ENCODE assay signal across 1 cellular context in genomic region chr11:83151274-83151977, GRCh38.
TF ChIP-seq lines count a peak whose summit lies in the region.

No MANE protein-coding gene starts in this region.

TF ChIP-seq in K562, 482 proteins besides CTCF, POLR2A, EP300 and RAD21 (continued from another document and continues in another):
- TF ChIP-seq ZNF311 (CRISPR knock-in tag; IDR thresholded peaks at IDR 0.05) (no peak), GTF3C2 (IDR thresholded peaks at IDR 0.05; ENCODE audit: borderline replicate concordance, extremely low read depth, insufficient read length) (no peak), TAL1 (IDR thresholded peaks at IDR 0.05) (peak; percentile 21; the same call in 1 of the 2 replicates), ZNF583 (CRISPR knock-in tag; IDR thresholded peaks at IDR 0.05) (no peak), SAP30 (IDR thresholded peaks at IDR 0.05; ENCODE audit: borderline replicate concordance, insufficient read depth, low read depth, low read length, poor library complexity, severe bottlenecking) (no peak), ADNP (tag; IDR thresholded peaks at IDR 0.05) (no peak; the same call in 1 of the 2 replicates), FOXP4 (CRISPR knock-in tag; IDR thresholded peaks at IDR 0.05; ENCODE audit: borderline replicate concordance) (no peak), HMG20A (CRISPR knock-in tag; conservative IDR thresholded peaks at IDR 0.05) (no peak), SOX6 (IDR thresholded peaks at IDR 0.05) (0 out of 2 replicates have a peak, but pooled peaks have one; percentile 46), NR3C1 (CRISPR knock-in tag; IDR thresholded peaks at IDR 0.05) (no peak), PTRF (tag; IDR thresholded peaks at IDR 0.05) (no peak), HEY1 (CRISPR knock-in tag; IDR thresholded peaks at IDR 0.05; ENCODE audit: borderline replicate concordance) (no peak), SAFB (IDR thresholded peaks at IDR 0.05; ENCODE audit: borderline replicate concordance, low read depth, low read length) (no peak), SRSF9 (IDR thresholded peaks at IDR 0.05; ENCODE audit: borderline replicate concordance, low read depth, low read length) (no peak), ZC3H4 (CRISPR knock-in tag; IDR thresholded peaks at IDR 0.05; ENCODE audit: borderline replicate concordance) (no peak), MECOM (CRISPR knock-in tag; IDR thresholded peaks at IDR 0.05) (0 out of 2 replicates have a peak, but pooled peaks have one; percentile 23), ZNF395 (CRISPR knock-in tag; IDR thresholded peaks at IDR 0.05) (no peak), NELFE (IDR thresholded peaks at IDR 0.05; ENCODE audit: insufficient read depth, insufficient read length) (no peak), ELF4 (CRISPR knock-in tag; IDR thresholded peaks at IDR 0.05) (no peak), CAMTA2 (CRISPR knock-in tag; conservative IDR thresholded peaks at IDR 0.05) (no peak), ZNF143 (CRISPR knock-in tag; IDR thresholded peaks at IDR 0.05) (no peak), ZNF830 (CRISPR knock-in tag; IDR thresholded peaks at IDR 0.05) (no peak), NFATC3 (IDR thresholded peaks at IDR 0.05) (0 out of 2 replicates have a peak, but pooled peaks have one; percentile 33), ZNF347 (CRISPR knock-in tag; IDR thresholded peaks at IDR 0.05; ENCODE audit: low read depth) (no peak), ZNF146 (CRISPR knock-in tag; IDR thresholded peaks at IDR 0.05; ENCODE audit: unreplicated experiment) (no peak), NFYB (IDR thresholded peaks at IDR 0.05; ENCODE audit: extremely low read depth, insufficient read length) (no peak), HIVEP1 (CRISPR knock-in tag; IDR thresholded peaks at IDR 0.05) (no peak), FOXK1 (CRISPR knock-in tag; IDR thresholded peaks at IDR 0.05; ENCODE audit: borderline replicate concordance) (no peak), FOXM1 (IDR thresholded peaks at IDR 0.05; ENCODE audit: low read depth) (no peak), FOXM1 (CRISPR knock-in tag; IDR thresholded peaks at IDR 0.05; ENCODE audit: low read depth) (no peak), CBFA2T3 (IDR thresholded peaks at IDR 0.05) (peak; percentile 53; the same call in 1 of the 2 replicates), FOXP1 (CRISPR knock-in tag; IDR thresholded peaks at IDR 0.05) (0 out of 2 replicates have a peak, but pooled peaks have one; percentile 32), L3MBTL2 (IDR thresholded peaks at IDR 0.05) (peak; percentile 79), POLR2AphosphoS5 (IDR thresholded peaks at IDR 0.05; ENCODE audit: control insufficient read depth, insufficient read depth, low read depth, low read length) (no peak), RNF2 (IDR thresholded peaks at IDR 0.05) (no peak), ZNF511 (CRISPR knock-in tag; IDR thresholded peaks at IDR 0.05) (no peak), POLR2G (IDR thresholded peaks at IDR 0.05; ENCODE audit: low read depth, low read length) (no peak), PHF21A (IDR thresholded peaks at IDR 0.05; ENCODE audit: borderline replicate concordance, low read depth) (no peak), NR1H2 (CRISPR knock-in tag; IDR thresholded peaks at IDR 0.05) (no peak), MTA1 (IDR thresholded peaks at IDR 0.05; ENCODE audit: borderline replicate concordance) (no peak), FOXA1 (IDR thresholded peaks at IDR 0.05; ENCODE audit: borderline replicate concordance) (no peak), RFX7 (CRISPR knock-in tag; IDR thresholded peaks at IDR 0.05) (no peak), COPS2 (conservative IDR thresholded peaks at IDR 0.05) (no peak), SMARCA5 (IDR thresholded peaks at IDR 0.05) (0 out of 2 replicates have a peak, but pooled peaks have one; percentile 11), WHSC1 (IDR thresholded peaks at IDR 0.05; ENCODE audit: low read length) (no peak), FOXK2 (conservative IDR thresholded peaks at IDR 0.05 in 1 of 2, IDR thresholded peaks at IDR 0.05 in 1 of 2; ENCODE audit: low read depth in 2 of 2) (0 out of 4 replicates have a peak, but pooled peaks of 1 of the 2 experiments have one; percentile 26), HMG20B (CRISPR knock-in tag; IDR thresholded peaks at IDR 0.05) (no peak), MXI1 (IDR thresholded peaks at IDR 0.05; ENCODE audit: low read depth, low read length) (no peak), MYNN (IDR thresholded peaks at IDR 0.05) (no peak), MYNN (CRISPR knock-in tag; IDR thresholded peaks at IDR 0.05) (no peak), CBFB (CRISPR knock-in tag; IDR thresholded peaks at IDR 0.05) (no peak), MCM2 (IDR thresholded peaks at IDR 0.05; ENCODE audit: low read depth) (no peak), NR4A1 (CRISPR knock-in tag; IDR thresholded peaks at IDR 0.05) (no peak), NR4A1 (tag; IDR thresholded peaks at IDR 0.05) (no peak), ZNF707 (CRISPR knock-in tag; conservative IDR thresholded peaks at IDR 0.05) (no peak), PHF20 (IDR thresholded peaks at IDR 0.05; ENCODE audit: partially characterized antibody) (no peak), CHD2 (IDR thresholded peaks at IDR 0.05; ENCODE audit: low read depth, low read length) (no peak)
- TF ChIP-seq, protein P1, sequence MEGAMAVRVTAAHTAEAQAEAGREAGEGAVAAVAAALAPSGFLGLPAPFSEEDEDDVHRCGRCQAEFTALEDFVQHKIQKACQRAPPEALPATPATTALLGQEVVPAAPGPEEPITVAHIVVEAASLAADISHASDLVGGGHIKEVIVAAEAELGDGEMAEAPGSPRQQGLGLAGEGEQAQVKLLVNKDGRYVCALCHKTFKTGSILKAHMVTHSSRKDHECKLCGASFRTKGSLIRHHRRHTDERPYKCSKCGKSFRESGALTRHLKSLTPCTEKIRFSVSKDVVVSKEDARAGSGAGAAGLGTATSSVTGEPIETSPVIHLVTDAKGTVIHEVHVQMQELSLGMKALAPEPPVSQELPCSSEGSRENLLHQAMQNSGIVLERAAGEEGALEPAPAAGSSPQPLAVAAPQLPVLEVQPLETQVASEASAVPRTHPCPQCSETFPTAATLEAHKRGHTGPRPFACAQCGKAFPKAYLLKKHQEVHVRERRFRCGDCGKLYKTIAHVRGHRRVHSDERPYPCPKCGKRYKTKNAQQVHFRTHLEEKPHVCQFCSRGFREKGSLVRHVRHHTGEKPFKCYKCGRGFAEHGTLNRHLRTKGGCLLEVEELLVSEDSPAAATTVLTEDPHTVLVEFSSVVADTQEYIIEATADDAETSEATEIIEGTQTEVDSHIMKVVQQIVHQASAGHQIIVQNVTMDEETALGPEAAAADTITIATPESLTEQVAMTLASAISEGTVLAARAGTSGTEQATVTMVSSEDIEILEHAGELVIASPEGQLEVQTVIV (CRISPR knock-in tag; IDR thresholded peaks at IDR 0.05; ENCODE audit: borderline replicate concordance), result no peak
- TF ChIP-seq, protein P2, sequence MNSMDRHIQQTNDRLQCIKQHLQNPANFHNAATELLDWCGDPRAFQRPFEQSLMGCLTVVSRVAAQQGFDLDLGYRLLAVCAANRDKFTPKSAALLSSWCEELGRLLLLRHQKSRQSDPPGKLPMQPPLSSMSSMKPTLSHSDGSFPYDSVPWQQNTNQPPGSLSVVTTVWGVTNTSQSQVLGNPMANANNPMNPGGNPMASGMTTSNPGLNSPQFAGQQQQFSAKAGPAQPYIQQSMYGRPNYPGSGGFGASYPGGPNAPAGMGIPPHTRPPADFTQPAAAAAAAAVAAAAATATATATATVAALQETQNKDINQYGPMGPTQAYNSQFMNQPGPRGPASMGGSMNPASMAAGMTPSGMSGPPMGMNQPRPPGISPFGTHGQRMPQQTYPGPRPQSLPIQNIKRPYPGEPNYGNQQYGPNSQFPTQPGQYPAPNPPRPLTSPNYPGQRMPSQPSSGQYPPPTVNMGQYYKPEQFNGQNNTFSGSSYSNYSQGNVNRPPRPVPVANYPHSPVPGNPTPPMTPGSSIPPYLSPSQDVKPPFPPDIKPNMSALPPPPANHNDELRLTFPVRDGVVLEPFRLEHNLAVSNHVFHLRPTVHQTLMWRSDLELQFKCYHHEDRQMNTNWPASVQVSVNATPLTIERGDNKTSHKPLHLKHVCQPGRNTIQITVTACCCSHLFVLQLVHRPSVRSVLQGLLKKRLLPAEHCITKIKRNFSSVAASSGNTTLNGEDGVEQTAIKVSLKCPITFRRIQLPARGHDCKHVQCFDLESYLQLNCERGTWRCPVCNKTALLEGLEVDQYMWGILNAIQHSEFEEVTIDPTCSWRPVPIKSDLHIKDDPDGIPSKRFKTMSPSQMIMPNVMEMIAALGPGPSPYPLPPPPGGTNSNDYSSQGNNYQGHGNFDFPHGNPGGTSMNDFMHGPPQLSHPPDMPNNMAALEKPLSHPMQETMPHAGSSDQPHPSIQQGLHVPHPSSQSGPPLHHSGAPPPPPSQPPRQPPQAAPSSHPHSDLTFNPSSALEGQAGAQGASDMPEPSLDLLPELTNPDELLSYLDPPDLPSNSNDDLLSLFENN (IDR thresholded peaks at IDR 0.05; ENCODE audit: low read depth in 2 of 2, low read length in 2 of 2), result no peak
- TF ChIP-seq, protein P3, sequence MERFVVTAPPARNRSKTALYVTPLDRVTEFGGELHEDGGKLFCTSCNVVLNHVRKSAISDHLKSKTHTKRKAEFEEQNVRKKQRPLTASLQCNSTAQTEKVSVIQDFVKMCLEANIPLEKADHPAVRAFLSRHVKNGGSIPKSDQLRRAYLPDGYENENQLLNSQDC (CRISPR knock-in tag; IDR thresholded peaks at IDR 0.05), result no peak
- TF ChIP-seq, protein P4, sequence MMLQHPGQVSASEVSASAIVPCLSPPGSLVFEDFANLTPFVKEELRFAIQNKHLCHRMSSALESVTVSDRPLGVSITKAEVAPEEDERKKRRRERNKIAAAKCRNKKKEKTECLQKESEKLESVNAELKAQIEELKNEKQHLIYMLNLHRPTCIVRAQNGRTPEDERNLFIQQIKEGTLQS (IDR thresholded peaks at IDR 0.05), result peak; percentile 93
- TF ChIP-seq, protein P4 (CRISPR knock-in tag; conservative IDR thresholded peaks at IDR 0.05), result peak; percentile 49; the same call in 1 of the 2 replicates
- TF ChIP-seq, protein P5, sequence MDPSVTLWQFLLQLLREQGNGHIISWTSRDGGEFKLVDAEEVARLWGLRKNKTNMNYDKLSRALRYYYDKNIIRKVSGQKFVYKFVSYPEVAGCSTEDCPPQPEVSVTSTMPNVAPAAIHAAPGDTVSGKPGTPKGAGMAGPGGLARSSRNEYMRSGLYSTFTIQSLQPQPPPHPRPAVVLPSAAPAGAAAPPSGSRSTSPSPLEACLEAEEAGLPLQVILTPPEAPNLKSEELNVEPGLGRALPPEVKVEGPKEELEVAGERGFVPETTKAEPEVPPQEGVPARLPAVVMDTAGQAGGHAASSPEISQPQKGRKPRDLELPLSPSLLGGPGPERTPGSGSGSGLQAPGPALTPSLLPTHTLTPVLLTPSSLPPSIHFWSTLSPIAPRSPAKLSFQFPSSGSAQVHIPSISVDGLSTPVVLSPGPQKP (CRISPR knock-in tag; IDR thresholded peaks at IDR 0.05), result no peak
